In genomic region chr11:7609521-7609920, GRCh38 we compare ENCODE assay signal across 25 cellular contexts.
A peak's percentile ranks its signal among the peaks of the same experiment; 100 is the strongest.
DNase-seq lines count a peak whose midpoint lies in the region; ATAC-seq and TF ChIP-seq lines count a peak whose summit lies in the region.
"Had no signal": no experiment of that assay in that cellular context is flagged by ENCODE, and none has a peak within 500 bp of the region (broad histone marks: within the 10 kb centered on the region; RNA-seq: fewer than 3 reads in every experiment).

No MANE protein-coding gene starts in this region.

- no peaks in the 10 kb centered on the region for H4K20me1 ChIP-seq in GM23248 (ENCODE audit: insufficient read depth)
- H4K20me1 ChIP-seq: BLaER1 had no signal

- H3K4me1 ChIP-seq in GM23248 (ENCODE audit: insufficient read depth): peaks cover 15% of the 10 kb centered on the region
- H3K4me1 ChIP-seq in gastrocnemius medialis: peaks cover 36 to 46% of the 10 kb centered on the region in 2 donors
- H3K4me1 ChIP-seq: BLaER1 had no signal

- no peaks in the 10 kb centered on the region for H3K9me2 ChIP-seq in GM23248 (ENCODE audit: insufficient read depth)

- H3F3A ChIP-seq in GM23248 (ENCODE audit: insufficient read depth): peaks cover 9% of the 10 kb centered on the region

- H3K27me3 ChIP-seq in GM23248 (replicated peaks; ENCODE audit: insufficient read depth) (no peaks in the 10 kb centered on the region), gastrocnemius medialis (no peaks in the 10 kb centered on the region)
- H3K27me3 ChIP-seq: BLaER1 had no signal

- no peak for TF ChIP-seq POLR2A in gastrocnemius medialis (IDR thresholded peaks at IDR 0.05)

- DNase-seq in AG10803 (ENCODE audit: low read depth) (peak; percentile 70), GM23248 (peak; percentile 28), fibroblast of gingiva (ENCODE audit: low read depth) (peak; percentile 41), gastrocnemius medialis (no peak), SW480 (ENCODE audit: low spot score) (no peak), islet precursor cell (no peak)
- no peak for DNase-seq in stimulated activated CD4-positive, alpha-beta T cell treated with anti-CD3 and anti-CD28 coated beads, Interleukin-4, amount 100 ng/mL, for 4 hours
- DNase-seq: CD4-positive, CD25-positive, alpha-beta regulatory T cell; DMS53; H7; Karpas-422; NCI-H1092; NCI-H1417 treated with DMSO at 0.1 percent for 48 hours; NCI-H1694 treated with DMSO at 0.1 percent for 48 hours; NCI-H2081; NCI-H2171 treated with DMSO at 0.1 percent for 48 hours; NCI-H345; NCI-H524; NCI-H774; SIG-M5 had no signal

- no peaks in the 10 kb centered on the region for H3K9me3 ChIP-seq in GM23248 (ENCODE audit: low read depth)
- no peaks in the 10 kb centered on the region for H3K9me3 ChIP-seq in gastrocnemius medialis
- H3K9me3 ChIP-seq: BLaER1 had no signal

- H2AFZ ChIP-seq in GM23248: no peak overlapping the region

- TF ChIP-seq CTCF in AG10803 (conservative IDR thresholded peaks at IDR 0.05; ENCODE audit: low read length) (no peak), gastrocnemius medialis (IDR thresholded peaks at IDR 0.05 in 4 of 5, conservative IDR thresholded peaks at IDR 0.05 in 1 of 5) (no peak)

- in situ Hi-C loops in GM23248 (cut with MboI) (no loop called here), gastrocnemius medialis (cut with MboI; ENCODE audit: low sequenced_read_pairs in 4 of 4) (no loop called here)

- no peak overlapping the region for H3K4me3 ChIP-seq in AG10803 (ENCODE audit: low read length)
- no peak overlapping the region for H3K4me3 ChIP-seq in GM23248
- no peak overlapping the region for H3K4me3 ChIP-seq in gastrocnemius medialis
- H3K4me3 ChIP-seq: BLaER1, GM12878, SK-N-MC had no signal

- no peak overlapping the region for H3K9ac ChIP-seq in GM23248
- H3K9ac ChIP-seq: BLaER1 had no signal

- intact Hi-C loops in gastrocnemius medialis (cut with DNase I; ENCODE audit: low total_unique reads): no loop called here

- no peak overlapping the region for H3K4me2 ChIP-seq in GM23248 (ENCODE audit: unreplicated experiment)
- H3K4me2 ChIP-seq: BLaER1 had no signal

- ATAC-seq in gastrocnemius medialis (no peak), GM18861 (IDR thresholded peaks at IDR 0.05; ENCODE audit: unreplicated experiment) (no peak)
- ATAC-seq: GM12878 had no signal

- H3K36me3 ChIP-seq in GM23248 (ENCODE audit: low read depth) (no peaks in the 10 kb centered on the region), gastrocnemius medialis (peaks cover 0 to 5% of the 10 kb centered on the region in 2 donors)

- H3K79me2 ChIP-seq in GM23248 (ENCODE audit: insufficient read depth): no peaks in the 10 kb centered on the region

- no peak overlapping the region for H3K27ac ChIP-seq in GM23248
- peak overlapping the region in 3 of 4 donors; percentile 35 to 62 (median 61) for H3K27ac ChIP-seq in gastrocnemius medialis
- H3K27ac ChIP-seq: BLaER1, HL-60, SK-N-MC had no signal

Comparison
In these comparisons a context has a peak if more than half of its experiments do, and no peak if none do; other contexts are left out.
1. DNase-seq: peak in AG10803 (single experiment), GM23248 (single experiment) and fibroblast of gingiva (single experiment); none in gastrocnemius medialis (0 of 2), stimulated activated CD4-positive, alpha-beta T cell treated with anti-CD3 and anti-CD28 coated beads, Interleukin-4, amount 100 ng/mL, for 4 hours (0 of 2), SW480 (single experiment) and islet precursor cell (single experiment).